Comparison of ENCODE assay signal across 13 cellular contexts in the genomic region with DNA sequence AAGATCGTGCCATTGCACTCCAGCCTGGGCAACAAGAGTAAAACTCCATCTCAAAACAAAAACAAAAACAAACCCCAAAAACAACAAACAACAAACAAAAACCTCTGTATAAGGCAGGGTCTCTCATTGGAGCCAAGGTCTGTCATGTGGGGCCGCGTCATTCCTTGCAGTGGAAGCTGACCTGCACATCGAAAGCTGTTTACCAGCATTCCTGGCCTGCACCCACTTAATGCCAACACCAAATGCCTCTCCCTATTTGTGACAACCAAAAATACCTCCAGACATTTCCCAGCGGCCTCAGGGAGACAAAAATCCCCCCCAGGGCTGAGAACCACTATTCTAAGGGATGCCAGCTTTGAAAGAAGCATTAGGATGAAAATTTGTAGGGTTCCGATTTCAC. TPM values are rescaled to one million over a fixed set of nuclear protein-coding genes. Genes with fewer than 3 reads are reported as not detected.
DNase-seq lines count a peak whose midpoint lies in the region; ATAC-seq and TF ChIP-seq lines count a peak whose summit lies in the region.
"Had no signal": no experiment of that assay in that cellular context is flagged by ENCODE, and none has a peak within 500 bp of the region (broad histone marks: within the 10 kb centered on the region; RNA-seq: fewer than 3 reads in every experiment).

No MANE protein-coding gene starts in this region.

- H3K27ac ChIP-seq in prostate gland: peak overlapping the region in 1 of 2 donors; percentile 51
- H3K27ac ChIP-seq: 22Rv1, epithelial cell of prostate had no signal

- peaks cover 2% of the 10 kb centered on the region for H3K27me3 Mint-ChIP-seq in activated naive CD8-positive, alpha-beta T cell
- peaks cover 26% of the 10 kb centered on the region for H3K27me3 Mint-ChIP-seq in activated naive CD8-positive, alpha-beta T cell treated with anti-CD3 and anti-CD28 coated beads, Interleukin-2, amount 50 U/mL, for 24 hours

- peaks cover 12% of the 10 kb centered on the region for H3K4me1 Mint-ChIP-seq in activated naive CD8-positive, alpha-beta T cell (ENCODE audit: low read depth)
- H3K4me1 Mint-ChIP-seq in activated naive CD8-positive, alpha-beta T cell treated with anti-CD3 and anti-CD28 coated beads, Interleukin-2, amount 50 U/mL, for 24 hours: peaks cover 5% of the 10 kb centered on the region

- H3K4me3 Mint-ChIP-seq in activated naive CD8-positive, alpha-beta T cell: peak overlapping the region; percentile 82
- no peak overlapping the region for H3K4me3 Mint-ChIP-seq in activated naive CD8-positive, alpha-beta T cell treated with anti-CD3 and anti-CD28 coated beads, Interleukin-2, amount 50 U/mL, for 24 hours

- no peak for TF ChIP-seq CTCF in prostate gland (IDR thresholded peaks at IDR 0.05)

- H3K27ac Mint-ChIP-seq in activated naive CD8-positive, alpha-beta T cell: no peak overlapping the region
- no peak overlapping the region for H3K27ac Mint-ChIP-seq in activated naive CD8-positive, alpha-beta T cell treated with anti-CD3 and anti-CD28 coated beads, Interleukin-2, amount 50 U/mL, for 24 hours
- H3K27ac Mint-ChIP-seq: CD4-positive, CD25-positive, alpha-beta regulatory T cell; stimulated activated naive CD8-positive, alpha-beta T cell treated with anti-CD3 and anti-CD28 coated beads, Interleukin-15, Interleukin-2, amounts not matched to agents 100 ng/mL and 50 ng/mL, for 24 hours had no signal

- no peak for TF ChIP-seq POLR2A in prostate gland (IDR thresholded peaks at IDR 0.05)

- ATAC-seq in activated naive CD8-positive, alpha-beta T cell treated with anti-CD3 and anti-CD28 coated beads, Interleukin-2, amount 50 U/mL, for 24 hours: no peak
- no peak for ATAC-seq in GM18861 (IDR thresholded peaks at IDR 0.05; ENCODE audit: unreplicated experiment)
- no peak for ATAC-seq in GM19395 (IDR thresholded peaks at IDR 0.05; ENCODE audit: unreplicated experiment)

- H3K9me3 Mint-ChIP-seq in activated naive CD8-positive, alpha-beta T cell (ENCODE audit: low read depth): peaks cover 4% of the 10 kb centered on the region
- peaks cover 16% of the 10 kb centered on the region for H3K9me3 Mint-ChIP-seq in activated naive CD8-positive, alpha-beta T cell treated with anti-CD3 and anti-CD28 coated beads, Interleukin-2, amount 50 U/mL, for 24 hours

- intact Hi-C loops in prostate gland (cut with DNase I): no loop called here

- H3K4me1 ChIP-seq in prostate gland (replicated peaks): no peaks in the 10 kb centered on the region

- peaks cover 8% of the 10 kb centered on the region for H3K36me3 Mint-ChIP-seq in activated naive CD8-positive, alpha-beta T cell
- peaks cover 4% of the 10 kb centered on the region for H3K36me3 Mint-ChIP-seq in activated naive CD8-positive, alpha-beta T cell treated with anti-CD3 and anti-CD28 coated beads, Interleukin-2, amount 50 U/mL, for 24 hours (ENCODE audit: low read depth)

- DNase-seq in activated naive CD8-positive, alpha-beta T cell treated with anti-CD3 and anti-CD28 coated beads, Interleukin-2, amount 50 U/mL, for 24 hours: no peak
- peak; percentile 24 for DNase-seq in prostate gland (ENCODE audit: low spot score)
- DNase-seq: Karpas-422, NCI-H1417 treated with DMSO at 0.1 percent for 48 hours, NCI-H446 treated with DMSO at 0.1 percent for 48 hours had no signal

- no peaks in the 10 kb centered on the region for H3K9me3 ChIP-seq in prostate gland

- H3K4me3 ChIP-seq in iPS-11a (ENCODE audit: low read depth, low read length) (peak overlapping the region; percentile 74), prostate gland (peak overlapping the region; percentile 35 to 50)

- no peaks in the 10 kb centered on the region for H3K27me3 ChIP-seq in prostate gland (replicated peaks; ENCODE audit: insufficient read depth)

- H3K36me3 ChIP-seq in prostate gland: no peaks in the 10 kb centered on the region

- WGBS in prostate gland: 68% methylated on average over 6 of the region's 6 CpGs

RNA-seq across cellular contexts. Expression of a gene that starts 1.2 kb away (rescaled TPM):
- total RNA-seq in prostate gland: 100 to 1,000 TPM; 134 to 216 TPM

RNA-seq across cellular contexts. Expression of a gene that starts 49.9 kb away (rescaled TPM):
- 10 to 100 TPM in 1 of 2 donors, 1 to 10 TPM in 1; 6.5 to 15.3 TPM for total RNA-seq in prostate gland

RNA-seq across cellular contexts. Expression of a gene that starts 50.2 kb away (rescaled TPM):
- 100 to 1,000 TPM in 1 of 2 donors, 10 to 100 TPM in 1; 50.9 to 208 TPM for total RNA-seq in prostate gland
